Comparison of ENCODE assay signal across 8 cellular contexts in genomic region chr6:158060447-158061360, GRCh38.
A peak's percentile ranks its signal among the peaks of the same experiment; 100 is the strongest.
DNase-seq lines count a peak whose midpoint lies in the region; ATAC-seq and TF ChIP-seq lines count a peak whose summit lies in the region.

No MANE protein-coding gene starts in this region.

- H3K4me2 ChIP-seq in hepatocyte, result no peak overlapping the region
- H3K4me2 ChIP-seq in skeletal muscle satellite cell (ENCODE audit: low read length), result peak overlapping the region; percentile 41

- H3K27ac ChIP-seq in angular gyrus (ENCODE audit: low read depth, low read length) (peak overlapping the region; percentile 82), hepatocyte (peak overlapping the region; percentile 58)

- H3K27me3 ChIP-seq in hepatocyte, result no peaks in the 10 kb centered on the region
- H3K27me3 ChIP-seq in skeletal muscle satellite cell (ENCODE audit: control insufficient read depth, insufficient read depth, low read length), result no peaks in the 10 kb centered on the region

- H3K9me2 ChIP-seq in hepatocyte (replicated peaks; ENCODE audit: insufficient read depth), result no peaks in the 10 kb centered on the region

- H3K9me3 ChIP-seq in hepatocyte (ENCODE audit: low read depth) (no peaks in the 10 kb centered on the region), skeletal muscle satellite cell (replicated peaks; ENCODE audit: low read length) (no peaks in the 10 kb centered on the region)

- H3K27me3 Mint-ChIP-seq in activated naive CD4-positive, alpha-beta T cell treated with anti-CD3 and anti-CD28 coated beads for 36 hours (ENCODE audit: low read depth), result no peaks in the 10 kb centered on the region
- H3K27me3 Mint-ChIP-seq in stimulated activated memory B cell treated with anti-CD40 and anti-IgM and Interleukin-4, amounts not matched to agents 10 μg/mL and 1 μg/mL and 100 μg/mL, for 72 hours, result no peaks in the 10 kb centered on the region

- 87% methylated on average over 12 of the region's 12 CpGs for WGBS in hepatocyte (ENCODE audit: low lambda C conversion rate, missing lambda C conversion rate)

- H3K4me1 ChIP-seq in hepatocyte (ENCODE audit: insufficient read depth), result no peaks in the 10 kb centered on the region
- H3K4me1 ChIP-seq in skeletal muscle satellite cell (ENCODE audit: control insufficient read depth, insufficient read depth, low read length), result peaks cover 55% of the 10 kb centered on the region

- H3K4me1 Mint-ChIP-seq in activated naive CD4-positive, alpha-beta T cell treated with anti-CD3 and anti-CD28 coated beads for 36 hours (ENCODE audit: low read depth), result peaks cover 44% of the 10 kb centered on the region
- peaks cover 15% of the 10 kb centered on the region for H3K4me1 Mint-ChIP-seq in stimulated activated memory B cell treated with anti-CD40 and anti-IgM and Interleukin-4, amounts not matched to agents 10 μg/mL and 1 μg/mL and 100 μg/mL, for 72 hours

- no peak for TF ChIP-seq CTCF in hepatocyte (IDR thresholded peaks at IDR 0.05; ENCODE audit: poor library complexity)

- peaks cover 24% of the 10 kb centered on the region for H3K36me3 Mint-ChIP-seq in activated naive CD4-positive, alpha-beta T cell treated with anti-CD3 and anti-CD28 coated beads for 36 hours (ENCODE audit: low read depth)
- peaks cover 33% of the 10 kb centered on the region for H3K36me3 Mint-ChIP-seq in stimulated activated memory B cell treated with anti-CD40 and anti-IgM and Interleukin-4, amounts not matched to agents 10 μg/mL and 1 μg/mL and 100 μg/mL, for 72 hours

- no peak overlapping the region for H2AFZ ChIP-seq in hepatocyte

- H3K27ac Mint-ChIP-seq in activated naive CD4-positive, alpha-beta T cell treated with anti-CD3 and anti-CD28 coated beads for 36 hours, result no peak overlapping the region
- H3K27ac Mint-ChIP-seq in stimulated activated memory B cell treated with anti-CD40 and anti-IgM and Interleukin-4, amounts not matched to agents 10 μg/mL and 1 μg/mL and 100 μg/mL, for 72 hours, result no peak overlapping the region

- intact Hi-C loops in activated naive CD4-positive, alpha-beta T cell treated with anti-CD3 and anti-CD28 coated beads for 36 hours (cut with micrococcal nuclease), result no loop called here

- no peak overlapping the region for H3K4me3 ChIP-seq in hepatocyte
- H3K4me3 ChIP-seq in skeletal muscle satellite cell (ENCODE audit: low read length), result peak overlapping the region; percentile 34

- DNase-seq in C1 segment of cervical spinal cord (lab: John Stamatoyannopoulos, UW) (peak in 10 of 14 donors; percentile 33 to 78 (median 50)), LHCN-M2 (ENCODE audit: low read depth) (peak; percentile 80), hepatocyte (ENCODE audit: low spot score) (peak; percentile 70)
- DNase-seq in activated naive CD4-positive, alpha-beta T cell treated with anti-CD3 and anti-CD28 coated beads for 36 hours, result no peak

- CTCF ChIA-PET in activated naive CD4-positive, alpha-beta T cell treated with anti-CD3 and anti-CD28 coated beads for 36 hours (lab: Charles Lee), result interaction anchor here (0.6 kb wide), 1 partner anchor 35 kb away, joined by 3 read pairs; no protein-coding TSS in a partner anchor

- H3K9ac ChIP-seq in skeletal muscle satellite cell (ENCODE audit: low read depth, low read length), result peak overlapping the region; percentile 83

- no peak for ATAC-seq in GM21360 (IDR thresholded peaks at IDR 0.05; ENCODE audit: unreplicated experiment)
- ATAC-seq in stimulated activated memory B cell treated with anti-CD40 and anti-IgM and Interleukin-4, amounts not matched to agents 10 μg/mL and 1 μg/mL and 100 μg/mL, for 72 hours, result no peak

- H3K79me2 ChIP-seq in hepatocyte, result no peaks in the 10 kb centered on the region

- H3K36me3 ChIP-seq in hepatocyte (replicated peaks; ENCODE audit: insufficient read depth, low read depth) (no peaks in the 10 kb centered on the region), skeletal muscle satellite cell (ENCODE audit: insufficient read depth, low read length) (peaks cover 62% of the 10 kb centered on the region)

- H3K9me3 Mint-ChIP-seq in activated naive CD4-positive, alpha-beta T cell treated with anti-CD3 and anti-CD28 coated beads for 36 hours, result no peaks in the 10 kb centered on the region
- no peaks in the 10 kb centered on the region for H3K9me3 Mint-ChIP-seq in stimulated activated memory B cell treated with anti-CD40 and anti-IgM and Interleukin-4, amounts not matched to agents 10 μg/mL and 1 μg/mL and 100 μg/mL, for 72 hours

- H3K4me3 Mint-ChIP-seq in activated naive CD4-positive, alpha-beta T cell treated with anti-CD3 and anti-CD28 coated beads for 36 hours, result no peak overlapping the region
- H3K4me3 Mint-ChIP-seq in stimulated activated memory B cell treated with anti-CD40 and anti-IgM and Interleukin-4, amounts not matched to agents 10 μg/mL and 1 μg/mL and 100 μg/mL, for 72 hours, result no peak overlapping the region

- H4K20me1 ChIP-seq in hepatocyte (ENCODE audit: insufficient read depth, poor library complexity, severe bottlenecking), result no peaks in the 10 kb centered on the region
